Comparison of ENCODE assay signal across 26 cellular contexts in genomic region chr3:27641271-27641670, GRCh38.
"Had no signal": no experiment of that assay in that cellular context is flagged by ENCODE, and none has a peak within 500 bp of the region (broad histone marks: within the 10 kb centered on the region; RNA-seq: fewer than 3 reads in every experiment).

No MANE protein-coding gene starts in this region.

- H3K27ac Mint-ChIP-seq: memory B cell; mesothelial cell of epicardium; natural killer cell; stimulated activated memory B cell treated with anti-CD40 and anti-IgM and Interleukin-4, amounts not matched to agents 10 μg/mL and 1 μg/mL and 100 μg/mL, for 72 hours had no signal

- H3K4me3 ChIP-seq: coronary artery, lower lobe of right lung, mucosa of descending colon, ovary, psoas muscle, sigmoid colon, spleen, thoracic aorta, tibial nerve, upper lobe of left lung had no signal

- H3K4me1 ChIP-seq: psoas muscle, sigmoid colon, tibial nerve, upper lobe of left lung had no signal

- H3K27me3 Mint-ChIP-seq: memory B cell; stimulated activated memory B cell treated with anti-CD40 and anti-IgM and Interleukin-4, amounts not matched to agents 10 μg/mL and 1 μg/mL and 100 μg/mL, for 72 hours had no signal

- FAIRE-seq: endothelial cell of umbilical vein, frontal cortex, keratinocyte, urothelium cell line had no signal

- ATAC-seq: left ventricle myocardium superior; natural killer cell; psoas muscle; right cardiac atrium; stimulated activated memory B cell treated with anti-CD40 and anti-IgM and Interleukin-4, amounts not matched to agents 10 μg/mL and 1 μg/mL and 100 μg/mL, for 72 hours; stimulated activated naive CD8-positive, alpha-beta T cell treated with anti-CD3 and anti-CD28 coated beads, Interleukin-15, Interleukin-2, amounts not matched to agents 100 U/mL and 50 U/mL, for 24 hours had no signal

- H3K36me3 Mint-ChIP-seq: memory B cell; mesothelial cell of epicardium; natural killer cell; stimulated activated memory B cell treated with anti-CD40 and anti-IgM and Interleukin-4, amounts not matched to agents 10 μg/mL and 1 μg/mL and 100 μg/mL, for 72 hours had no signal

- DNase-seq: dermis blood vessel endothelial cell; effector memory CD4-positive, alpha-beta T cell; left ventricle myocardium superior; lower lobe of right lung; mucosa of descending colon; natural killer cell; occipital lobe; ovary; posterior cingulate gyrus; psoas muscle; right cardiac atrium; sigmoid colon; spleen; stimulated activated CD4-positive, alpha-beta T cell treated with anti-CD3 and anti-CD28 coated beads, Interleukin-4, amount 100 ng/mL, for 4 hours; stimulated activated naive CD8-positive, alpha-beta T cell treated with anti-CD3 and anti-CD28 coated beads, Interleukin-15, Interleukin-2, amounts not matched to agents 100 U/mL and 50 U/mL, for 24 hours; upper lobe of left lung had no signal

- H3K27ac ChIP-seq: lower lobe of right lung, ovary, psoas muscle, sigmoid colon, spleen, thoracic aorta, tibial nerve, upper lobe of left lung had no signal

- H3K27me3 ChIP-seq: ovary, sigmoid colon, spleen, tibial nerve, upper lobe of left lung had no signal

- H3K4me3 Mint-ChIP-seq: memory B cell; mesothelial cell of epicardium; natural killer cell; stimulated activated memory B cell treated with anti-CD40 and anti-IgM and Interleukin-4, amounts not matched to agents 10 μg/mL and 1 μg/mL and 100 μg/mL, for 72 hours had no signal

- H3K4me1 Mint-ChIP-seq: mesothelial cell of epicardium had no signal

- H3K36me3 ChIP-seq: lower lobe of right lung, ovary, sigmoid colon, spleen, thoracic aorta, tibial nerve, upper lobe of left lung had no signal

- H3K9me3 Mint-ChIP-seq: memory B cell; mesothelial cell of epicardium; natural killer cell; stimulated activated memory B cell treated with anti-CD40 and anti-IgM and Interleukin-4, amounts not matched to agents 10 μg/mL and 1 μg/mL and 100 μg/mL, for 72 hours had no signal

- H3K9me3 ChIP-seq: lower lobe of right lung, mucosa of descending colon, ovary, psoas muscle, sigmoid colon, spleen, thoracic aorta, tibial nerve, upper lobe of left lung had no signal
